ENCODE assay signal across 1 cellular context in the genomic region with DNA sequence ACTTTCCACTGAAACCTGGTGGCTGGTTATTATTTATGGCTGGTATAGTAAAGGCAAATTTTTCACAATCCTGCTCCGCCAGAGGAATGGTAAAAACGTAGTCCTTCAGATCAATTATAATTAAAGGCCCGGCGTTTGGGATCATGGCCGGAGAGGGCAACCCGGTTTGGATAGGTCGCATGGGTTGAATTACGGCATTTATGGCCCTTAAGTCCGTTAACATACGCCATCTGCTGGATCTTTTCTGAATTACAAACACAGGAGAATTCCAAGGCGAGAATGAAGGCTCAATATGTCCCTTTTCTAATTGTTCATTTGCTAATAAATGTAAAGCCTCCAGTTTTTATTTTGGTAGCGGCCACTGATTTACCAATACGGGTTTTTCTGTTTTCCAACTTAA.
TF ChIP-seq lines count a peak whose summit lies in the region.

No MANE protein-coding gene starts in this region.

TF ChIP-seq in K562, 482 proteins besides CTCF, POLR2A, EP300 and RAD21:
- TF ChIP-seq DPF2 (IDR thresholded peaks at IDR 0.05) (no peak), ERF (CRISPR knock-in tag; IDR thresholded peaks at IDR 0.05) (no peak), CC2D1A (IDR thresholded peaks at IDR 0.05) (peak; percentile 50; the same call in 1 of the 2 replicates), EHMT2 (IDR thresholded peaks at IDR 0.05) (no peak), POLR2B (IDR thresholded peaks at IDR 0.05; ENCODE audit: low read depth, partially characterized antibody) (no peak), FOXP1 (CRISPR knock-in tag; IDR thresholded peaks at IDR 0.05) (no peak), CBX3 (IDR thresholded peaks at IDR 0.05; ENCODE audit: borderline replicate concordance in 1 of 2, low read length in 2 of 2) (peak in 1 of 2 experiments; percentile 87; a peak in 2 of 3 replicates), HDGF (IDR thresholded peaks at IDR 0.05) (no peak), DDX20 (tag; IDR thresholded peaks at IDR 0.05; ENCODE audit: low read depth) (no peak), TCF7 (IDR thresholded peaks at IDR 0.05; ENCODE audit: borderline replicate concordance) (no peak), CBX1 (IDR thresholded peaks at IDR 0.05; ENCODE audit: low read depth) (0 out of 2 replicates have a peak, but pooled peaks have one; percentile 36), KDM1A (IDR thresholded peaks at IDR 0.05) (no peak), MTA3 (IDR thresholded peaks at IDR 0.05; ENCODE audit: borderline replicate concordance) (no peak)
- TF ChIP-seq, protein P1, sequence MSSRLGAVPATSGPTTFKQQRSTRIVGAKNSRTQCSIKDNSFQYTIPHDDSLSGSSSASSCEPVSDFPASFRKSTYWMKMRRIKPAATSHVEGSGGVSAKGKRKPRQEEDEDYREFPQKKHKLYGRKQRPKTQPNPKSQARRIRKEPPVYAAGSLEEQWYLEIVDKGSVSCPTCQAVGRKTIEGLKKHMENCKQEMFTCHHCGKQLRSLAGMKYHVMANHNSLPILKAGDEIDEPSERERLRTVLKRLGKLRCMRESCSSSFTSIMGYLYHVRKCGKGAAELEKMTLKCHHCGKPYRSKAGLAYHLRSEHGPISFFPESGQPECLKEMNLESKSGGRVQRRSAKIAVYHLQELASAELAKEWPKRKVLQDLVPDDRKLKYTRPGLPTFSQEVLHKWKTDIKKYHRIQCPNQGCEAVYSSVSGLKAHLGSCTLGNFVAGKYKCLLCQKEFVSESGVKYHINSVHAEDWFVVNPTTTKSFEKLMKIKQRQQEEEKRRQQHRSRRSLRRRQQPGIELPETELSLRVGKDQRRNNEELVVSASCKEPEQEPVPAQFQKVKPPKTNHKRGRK (tag; IDR thresholded peaks at IDR 0.05), result no peak
- TF ChIP-seq, protein P2, sequence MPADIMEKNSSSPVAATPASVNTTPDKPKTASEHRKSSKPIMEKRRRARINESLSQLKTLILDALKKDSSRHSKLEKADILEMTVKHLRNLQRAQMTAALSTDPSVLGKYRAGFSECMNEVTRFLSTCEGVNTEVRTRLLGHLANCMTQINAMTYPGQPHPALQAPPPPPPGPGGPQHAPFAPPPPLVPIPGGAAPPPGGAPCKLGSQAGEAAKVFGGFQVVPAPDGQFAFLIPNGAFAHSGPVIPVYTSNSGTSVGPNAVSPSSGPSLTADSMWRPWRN (IDR thresholded peaks at IDR 0.05; ENCODE audit: low read depth), result no peak
- TF ChIP-seq, protein P3, sequence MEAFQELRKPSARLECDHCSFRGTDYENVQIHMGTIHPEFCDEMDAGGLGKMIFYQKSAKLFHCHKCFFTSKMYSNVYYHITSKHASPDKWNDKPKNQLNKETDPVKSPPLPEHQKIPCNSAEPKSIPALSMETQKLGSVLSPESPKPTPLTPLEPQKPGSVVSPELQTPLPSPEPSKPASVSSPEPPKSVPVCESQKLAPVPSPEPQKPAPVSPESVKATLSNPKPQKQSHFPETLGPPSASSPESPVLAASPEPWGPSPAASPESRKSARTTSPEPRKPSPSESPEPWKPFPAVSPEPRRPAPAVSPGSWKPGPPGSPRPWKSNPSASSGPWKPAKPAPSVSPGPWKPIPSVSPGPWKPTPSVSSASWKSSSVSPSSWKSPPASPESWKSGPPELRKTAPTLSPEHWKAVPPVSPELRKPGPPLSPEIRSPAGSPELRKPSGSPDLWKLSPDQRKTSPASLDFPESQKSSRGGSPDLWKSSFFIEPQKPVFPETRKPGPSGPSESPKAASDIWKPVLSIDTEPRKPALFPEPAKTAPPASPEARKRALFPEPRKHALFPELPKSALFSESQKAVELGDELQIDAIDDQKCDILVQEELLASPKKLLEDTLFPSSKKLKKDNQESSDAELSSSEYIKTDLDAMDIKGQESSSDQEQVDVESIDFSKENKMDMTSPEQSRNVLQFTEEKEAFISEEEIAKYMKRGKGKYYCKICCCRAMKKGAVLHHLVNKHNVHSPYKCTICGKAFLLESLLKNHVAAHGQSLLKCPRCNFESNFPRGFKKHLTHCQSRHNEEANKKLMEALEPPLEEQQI (IDR thresholded peaks at IDR 0.05), result peak; percentile 94
- TF ChIP-seq, protein P4, sequence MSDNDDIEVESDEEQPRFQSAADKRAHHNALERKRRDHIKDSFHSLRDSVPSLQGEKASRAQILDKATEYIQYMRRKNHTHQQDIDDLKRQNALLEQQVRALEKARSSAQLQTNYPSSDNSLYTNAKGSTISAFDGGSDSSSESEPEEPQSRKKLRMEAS (CRISPR knock-in tag; IDR thresholded peaks at IDR 0.05), result no peak
- TF ChIP-seq, protein P5, sequence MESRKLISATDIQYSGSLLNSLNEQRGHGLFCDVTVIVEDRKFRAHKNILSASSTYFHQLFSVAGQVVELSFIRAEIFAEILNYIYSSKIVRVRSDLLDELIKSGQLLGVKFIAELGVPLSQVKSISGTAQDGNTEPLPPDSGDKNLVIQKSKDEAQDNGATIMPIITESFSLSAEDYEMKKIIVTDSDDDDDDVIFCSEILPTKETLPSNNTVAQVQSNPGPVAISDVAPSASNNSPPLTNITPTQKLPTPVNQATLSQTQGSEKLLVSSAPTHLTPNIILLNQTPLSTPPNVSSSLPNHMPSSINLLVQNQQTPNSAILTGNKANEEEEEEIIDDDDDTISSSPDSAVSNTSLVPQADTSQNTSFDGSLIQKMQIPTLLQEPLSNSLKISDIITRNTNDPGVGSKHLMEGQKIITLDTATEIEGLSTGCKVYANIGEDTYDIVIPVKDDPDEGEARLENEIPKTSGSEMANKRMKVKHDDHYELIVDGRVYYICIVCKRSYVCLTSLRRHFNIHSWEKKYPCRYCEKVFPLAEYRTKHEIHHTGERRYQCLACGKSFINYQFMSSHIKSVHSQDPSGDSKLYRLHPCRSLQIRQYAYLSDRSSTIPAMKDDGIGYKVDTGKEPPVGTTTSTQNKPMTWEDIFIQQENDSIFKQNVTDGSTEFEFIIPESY (CRISPR knock-in tag; IDR thresholded peaks at IDR 0.05), result peak; percentile 99
- TF ChIP-seq, protein P6, sequence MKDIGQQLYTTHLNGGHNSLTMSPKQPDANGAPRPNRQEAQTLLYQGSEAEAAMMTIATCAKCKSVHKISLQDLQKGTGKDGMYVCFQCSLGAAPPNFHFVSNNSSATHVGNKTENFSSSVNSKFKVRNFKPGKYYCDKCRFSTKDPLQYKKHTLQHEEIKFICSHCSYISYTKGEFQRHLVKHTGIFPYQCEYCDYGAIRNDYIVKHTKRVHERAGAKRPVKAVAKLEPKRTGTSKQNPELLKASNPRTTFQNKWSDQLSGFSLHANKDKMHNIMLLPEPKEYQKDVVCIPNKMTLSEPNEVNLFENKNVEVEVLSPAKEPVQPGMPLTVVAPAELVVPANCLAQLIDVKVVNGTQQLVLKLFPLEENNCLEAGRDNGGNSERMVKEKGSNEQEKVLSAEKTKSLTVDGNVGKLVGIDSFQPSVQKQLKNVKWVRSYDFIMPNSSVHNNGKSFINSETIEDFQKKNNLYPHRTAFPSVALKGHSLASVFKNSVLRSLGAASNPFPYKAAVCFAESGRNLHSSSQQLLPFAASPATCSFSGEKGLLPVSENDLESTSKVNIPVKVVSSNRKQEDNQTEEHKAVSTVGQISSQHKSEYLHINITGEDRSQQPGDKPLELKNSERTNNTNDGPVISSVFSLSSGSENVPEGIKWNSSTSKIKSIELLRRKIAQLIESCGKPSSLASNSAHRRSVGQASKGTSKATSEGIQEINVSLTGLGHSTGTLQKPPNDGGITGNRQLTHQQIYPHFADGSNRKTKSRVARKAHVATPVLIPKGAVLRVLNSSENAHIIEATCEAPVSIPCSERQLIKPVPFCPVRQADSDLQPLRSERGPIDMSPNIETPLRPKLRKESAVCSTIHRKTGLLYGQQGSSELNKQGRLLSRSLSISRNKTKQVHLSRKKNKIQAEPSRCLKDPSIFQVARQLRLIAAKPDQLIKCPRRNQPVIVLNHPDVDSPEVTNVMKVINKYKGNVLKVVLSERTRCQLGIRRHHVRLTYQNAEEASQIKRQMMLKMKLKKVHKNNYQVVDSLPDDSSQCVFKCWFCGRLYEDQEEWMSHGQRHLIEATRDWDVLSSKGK (CRISPR knock-in tag; IDR thresholded peaks at IDR 0.05), result no peak
